ENCODE assay signal across 8 cellular contexts in the genomic region with DNA sequence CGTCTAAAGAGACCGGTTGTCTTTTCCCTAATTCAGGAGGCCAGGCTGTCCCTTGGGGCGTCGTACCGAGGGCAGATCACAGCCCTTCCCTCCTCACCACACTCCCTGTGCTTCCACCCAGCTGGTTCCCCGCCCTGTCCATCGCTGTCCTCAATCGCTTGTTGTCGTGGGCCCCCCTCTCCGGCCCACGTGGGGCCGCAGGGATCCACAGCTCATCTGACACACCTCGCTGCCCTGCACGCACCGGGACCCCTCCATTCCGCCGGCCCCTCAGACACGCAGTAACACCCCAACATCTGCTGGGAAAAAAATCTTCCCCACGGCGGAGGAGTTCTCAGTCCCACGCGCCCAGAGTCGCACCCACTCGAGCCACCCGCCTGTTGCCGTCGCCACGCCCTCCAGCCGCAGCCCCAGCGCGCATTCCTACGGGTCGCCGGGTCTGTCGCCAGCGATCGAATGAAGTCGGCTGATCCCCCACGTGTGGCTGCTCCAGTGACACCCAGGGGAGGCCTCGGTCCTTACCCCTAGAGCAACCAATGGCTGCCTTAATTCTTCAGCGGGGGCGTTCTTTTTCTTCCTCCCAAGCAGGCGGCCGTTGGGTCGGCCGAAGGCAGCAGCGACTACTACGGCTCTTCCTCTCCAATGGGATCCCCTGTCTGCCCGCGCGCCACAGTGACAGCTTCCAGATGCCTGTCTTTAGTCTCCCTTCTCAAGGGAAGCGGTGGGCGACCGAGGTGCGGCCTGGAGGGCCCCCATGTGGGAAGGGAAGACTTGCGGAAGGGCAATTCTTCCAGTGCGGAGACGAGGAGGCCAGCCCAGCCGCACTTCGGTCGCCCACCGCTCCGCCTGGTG. TPM values are rescaled to one million over a fixed set of nuclear protein-coding genes. Genes with fewer than 3 reads are reported as not detected.
DNase-seq lines count a peak whose midpoint lies in the region; ATAC-seq and TF ChIP-seq lines count a peak whose summit lies in the region.

No MANE protein-coding gene starts in this region.

- TF ChIP-seq CTCF in osteocyte (IDR thresholded peaks at IDR 0.05) (peak; percentile 36), type B pancreatic cell (conservative IDR thresholded peaks at IDR 0.05) (no peak)

- H3K4me3 Mint-ChIP-seq in activated naive CD4-positive, alpha-beta T cell treated with anti-CD3 and anti-CD28 coated beads, Interleukin-2, amount 10 ng/mL, durations not matched to agents 7 days and 5 days: peak overlapping the region; percentile 88
- H3K4me3 Mint-ChIP-seq in osteocyte (ENCODE audit: unreplicated experiment) (peak overlapping the region; percentile 89), type B pancreatic cell (peak overlapping the region; percentile 93)

- H3K27ac Mint-ChIP-seq in activated naive CD4-positive, alpha-beta T cell treated with anti-CD3 and anti-CD28 coated beads, Interleukin-2, amount 10 ng/mL, durations not matched to agents 7 days and 5 days: no peak overlapping the region
- peak overlapping the region; percentile 97 for H3K27ac Mint-ChIP-seq in osteocyte (ENCODE audit: unreplicated experiment)
- H3K27ac Mint-ChIP-seq in type B pancreatic cell: peak overlapping the region; percentile 88

- peak overlapping the region; percentile 60; the same call in 1 of the 2 replicates for H3K27ac ChIP-seq in HUES6 (ENCODE audit: low read depth, low read length)

- peaks cover 26% of the 10 kb centered on the region for H3K4me1 ChIP-seq in HUES6 (ENCODE audit: control insufficient read depth, insufficient read depth, low read length)

- H3K4me1 Mint-ChIP-seq in activated naive CD4-positive, alpha-beta T cell treated with anti-CD3 and anti-CD28 coated beads, Interleukin-2, amount 10 ng/mL, durations not matched to agents 7 days and 5 days: peaks cover 15% of the 10 kb centered on the region
- H3K4me1 Mint-ChIP-seq in osteocyte (ENCODE audit: unreplicated experiment): peaks cover 57% of the 10 kb centered on the region
- H3K4me1 Mint-ChIP-seq in type B pancreatic cell (ENCODE audit: unreplicated experiment): peaks cover 23% of the 10 kb centered on the region

- H3K9ac ChIP-seq in HUES6 (ENCODE audit: low read length): peak overlapping the region; percentile 86

- H3K4me3 ChIP-seq in HUES6 (ENCODE audit: low read depth, low read length): peak overlapping the region; percentile 91

- peak; percentile 50 for ATAC-seq in GM21515 (IDR thresholded peaks at IDR 0.05; ENCODE audit: unreplicated experiment)

- H3K36me3 Mint-ChIP-seq in activated naive CD4-positive, alpha-beta T cell treated with anti-CD3 and anti-CD28 coated beads, Interleukin-2, amount 10 ng/mL, durations not matched to agents 7 days and 5 days: peaks cover 5% of the 10 kb centered on the region
- H3K36me3 Mint-ChIP-seq in osteocyte (ENCODE audit: unreplicated experiment) (peaks cover 18% of the 10 kb centered on the region), type B pancreatic cell (peaks cover 8% of the 10 kb centered on the region)

- DNase-seq in DMS153 (lab: John Stamatoyannopoulos, UW): peak; percentile 24
- peak; percentile 46 for DNase-seq in SK-MEL-5 (ENCODE audit: low read depth, low spot score)
- peak; percentile 75 for DNase-seq in activated naive CD4-positive, alpha-beta T cell treated with anti-CD3 and anti-CD28 coated beads, Interleukin-2, amount 10 ng/mL, durations not matched to agents 7 days and 5 days
- DNase-seq in glomerular visceral epithelial cell (ENCODE audit: extremely low spot score): peak; percentile 81
- DNase-seq in osteocyte (ENCODE audit: extremely low spot score, unreplicated experiment): peak; percentile 89
- peak; percentile 79 for DNase-seq in type B pancreatic cell (ENCODE audit: extremely low spot score, unreplicated experiment)

- peaks cover 59% of the 10 kb centered on the region for H3K27me3 Mint-ChIP-seq in activated naive CD4-positive, alpha-beta T cell treated with anti-CD3 and anti-CD28 coated beads, Interleukin-2, amount 10 ng/mL, durations not matched to agents 7 days and 5 days
- H3K27me3 Mint-ChIP-seq in osteocyte (ENCODE audit: unreplicated experiment) (no peaks in the 10 kb centered on the region), type B pancreatic cell (no peaks in the 10 kb centered on the region)

- no peaks in the 10 kb centered on the region for H3K9me3 ChIP-seq in HUES6 (ENCODE audit: control insufficient read depth, insufficient read depth, low read depth, low read length)

- H3K9me3 Mint-ChIP-seq in activated naive CD4-positive, alpha-beta T cell treated with anti-CD3 and anti-CD28 coated beads, Interleukin-2, amount 10 ng/mL, durations not matched to agents 7 days and 5 days: no peaks in the 10 kb centered on the region
- H3K9me3 Mint-ChIP-seq in osteocyte (ENCODE audit: unreplicated experiment) (no peaks in the 10 kb centered on the region), type B pancreatic cell (no peaks in the 10 kb centered on the region)

- H3K27me3 ChIP-seq in HUES6 (ENCODE audit: control insufficient read depth, insufficient read depth, low read length): peaks cover 11% of the 10 kb centered on the region

- CTCF ChIA-PET in activated naive CD4-positive, alpha-beta T cell treated with anti-CD3 and anti-CD28 coated beads, Interleukin-2, amount 10 ng/mL, durations not matched to agents 7 days and 5 days (lab: Charles Lee): no interaction called here

- H3K36me3 ChIP-seq in HUES6 (ENCODE audit: control insufficient read depth, insufficient read depth, low read length): no peaks in the 10 kb centered on the region

- in situ Hi-C loops in SK-MEL-5 (cut with HindIII; ENCODE audit: low pct_unique_long_range_greater_than_20kb, low sequenced_read_pairs): no loop called here

RNA-seq across cellular contexts. Expression of a gene that starts 0.9 kb away (rescaled TPM):
- total RNA-seq in SK-MEL-5 (2014; rRNA removed; shearing (Covaris generic)): 43.9 and 47.5 TPM in 2 replicates
- polyA plus RNA-seq in SK-MEL-5 (2015; cell fraction: cytosol; rRNA removed): 47.0 and 62.7 TPM in 2 replicates
- 24.0 and 32.5 TPM in 2 replicates for polyA plus RNA-seq in SK-MEL-5 (2015; cell fraction: nucleus; rRNA removed)
- 460 and 476 TPM in 2 replicates for total RNA-seq in osteocyte
- 46.7 and 149 TPM in 2 replicates for total RNA-seq in type B pancreatic cell (ENCODE audit: low replicate concordance)

RNA-seq across cellular contexts. Expression of a gene that starts 50.7 kb away (rescaled TPM):
- not detected in 2 replicates for total RNA-seq in SK-MEL-5 (2014; rRNA removed; shearing (Covaris generic))
- polyA plus RNA-seq in SK-MEL-5 (2015; cell fraction: cytosol; rRNA removed): not detected in 2 replicates
- polyA plus RNA-seq in SK-MEL-5 (2015; cell fraction: nucleus; rRNA removed): not detected in 2 replicates
- total RNA-seq in osteocyte (0.75 and 0.91 TPM in 2 replicates), type B pancreatic cell (ENCODE audit: low replicate concordance) (4.8 and 8.4 TPM in 2 replicates)

Comparison
In these comparisons a context has a peak if more than half of its experiments do, and no peak if none do; other contexts are left out.
1. Peak in every context shown above with its lines: DNase-seq, ATAC-seq, H3K4me3 ChIP-seq and H3K27ac ChIP-seq.
2. DNase-seq: peak in every context shown above with its lines; median percentile 89 in osteocyte; 81 in glomerular visceral epithelial cell; 79 in type B pancreatic cell; 75 in activated naive CD4-positive, alpha-beta T cell treated with anti-CD3 and anti-CD28 coated beads, Interleukin-2, amount 10 ng/mL, durations not matched to agents 7 days and 5 days; 46 in SK-MEL-5; 24 in DMS153.